ENCODE assay signal across 8 cellular contexts in the genomic region with DNA sequence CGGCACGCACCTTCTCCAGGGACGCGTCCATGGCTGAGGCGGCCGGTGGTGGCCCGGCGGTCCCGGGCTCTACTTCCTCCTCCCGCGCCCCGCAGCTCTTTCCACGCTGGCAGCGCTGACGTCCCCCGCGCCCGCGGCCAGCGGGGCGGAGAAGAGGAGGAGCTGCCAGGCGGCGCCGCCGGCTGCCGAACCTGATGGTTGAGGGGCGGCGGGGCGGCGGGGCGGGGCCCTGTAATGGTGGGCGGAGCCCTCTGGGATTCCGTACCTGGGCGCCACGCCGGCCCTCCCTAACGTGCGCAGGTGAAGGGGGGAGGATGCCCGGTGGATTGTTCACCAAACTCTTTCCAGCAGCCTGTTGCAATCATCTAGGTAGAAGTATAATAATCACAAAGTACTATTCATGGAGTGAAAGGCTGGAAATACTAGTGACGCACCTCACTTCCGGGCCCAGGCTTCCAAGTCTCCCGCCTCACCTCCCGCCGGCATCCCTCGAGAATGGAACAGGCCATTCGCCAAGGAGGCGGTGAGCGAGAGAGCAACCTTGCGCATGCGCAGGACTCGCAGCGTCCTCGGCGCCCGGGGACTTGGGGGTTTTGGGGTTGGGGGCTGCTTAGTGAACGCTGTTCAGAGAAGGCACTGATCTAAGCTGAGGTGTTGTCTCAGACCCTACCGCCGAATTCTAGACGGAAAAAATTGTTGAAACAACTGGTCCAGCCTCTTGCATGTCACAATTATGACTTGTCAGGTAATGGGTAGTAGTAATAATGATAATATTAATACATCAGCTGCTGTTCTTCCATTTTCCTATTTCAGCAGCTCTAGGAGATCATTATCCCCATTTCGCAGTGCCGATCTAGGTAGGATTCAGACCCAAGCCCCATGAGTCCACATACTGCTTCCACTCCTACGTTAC. TPM values are rescaled to one million over a fixed set of nuclear protein-coding genes. Genes with fewer than 3 reads are reported as not detected.
DNase-seq lines count a peak whose midpoint lies in the region; ATAC-seq and TF ChIP-seq lines count a peak whose summit lies in the region.
"Not testable (repeated sequence)": the region's sequence is repeated elsewhere in the genome, so short reads cannot be mapped to it uniquely, and the experiment has no call there.

No MANE protein-coding gene starts in this region.

- not testable (repeated sequence) for H3K36me3 ChIP-seq in BLaER1 treated with 17β-estradiol and CSF1 and Interleukin-3, amounts not matched to agents 10 nM and 100 nM

- peak overlapping the region; percentile 77 to 87 (median 82) for H3K4me3 ChIP-seq in BLaER1 treated with 17β-estradiol and CSF1 and Interleukin-3, amounts not matched to agents 10 nM and 100 nM

- ATAC-seq in GM19351 (IDR thresholded peaks at IDR 0.05; ENCODE audit: unreplicated experiment) = peak; percentile 94
- ATAC-seq in HG03460 (IDR thresholded peaks at IDR 0.05; ENCODE audit: unreplicated experiment) = peak; percentile 91
- ATAC-seq in activated CD4-positive, alpha-beta T cell treated with anti-CD3 and anti-CD28 coated beads for 36 hours = peak; percentile 96

- peak; percentile 27 for TF ChIP-seq CTCF in chondrocyte (IDR thresholded peaks at IDR 0.05)

- peak overlapping the region; percentile 80 for H3K27ac Mint-ChIP-seq in activated CD4-positive, alpha-beta T cell treated with anti-CD3 and anti-CD28 coated beads for 36 hours
- H3K27ac Mint-ChIP-seq in chondrocyte (ENCODE audit: unreplicated experiment) = peak overlapping the region; percentile 86

- H3K4me1 ChIP-seq in BLaER1 treated with 17β-estradiol and CSF1 and Interleukin-3, amounts not matched to agents 10 nM and 100 nM = peaks cover 4 to 31% (median 18%) of the 10 kb centered on the region in 10 experiments

- POLR2A ChIA-PET in activated CD4-positive, alpha-beta T cell treated with anti-CD3 and anti-CD28 coated beads for 36 hours (lab: Charles Lee) = not testable (repeated sequence)

- H3K9me3 Mint-ChIP-seq in activated CD4-positive, alpha-beta T cell treated with anti-CD3 and anti-CD28 coated beads for 36 hours (ENCODE audit: low read depth); chondrocyte (ENCODE audit: low read depth): not testable (repeated sequence)

- not testable (repeated sequence) for H3K4me1 Mint-ChIP-seq in activated CD4-positive, alpha-beta T cell treated with anti-CD3 and anti-CD28 coated beads for 36 hours
- H3K4me1 Mint-ChIP-seq in chondrocyte (ENCODE audit: low read depth) = peaks cover 20% of the 10 kb centered on the region

- H3K4me2 ChIP-seq in BLaER1 treated with 17β-estradiol and CSF1 and Interleukin-3, amounts not matched to agents 10 nM and 100 nM = peak overlapping the region; percentile 86 to 98 (median 92)

- CTCF ChIA-PET in activated CD4-positive, alpha-beta T cell treated with anti-CD3 and anti-CD28 coated beads for 36 hours (lab: Charles Lee) = not testable (repeated sequence)

- H3K27me3 ChIP-seq in BLaER1 treated with 17β-estradiol and CSF1 and Interleukin-3, amounts not matched to agents 10 nM and 100 nM = not testable (repeated sequence)

- H4K20me1 ChIP-seq in BLaER1 treated with 17β-estradiol and CSF1 and Interleukin-3, amounts not matched to agents 10 nM and 100 nM = peaks cover 13 to 41% (median 29%) of the 10 kb centered on the region in 11 experiments; a peak in 17 of 22 replicates

- not testable (repeated sequence) for H3K9me3 ChIP-seq in BLaER1 treated with 17β-estradiol and CSF1 and Interleukin-3, amounts not matched to agents 10 nM and 100 nM (replicated peaks in 1 of 11)

- intact Hi-C loops in activated CD4-positive, alpha-beta T cell treated with anti-CD3 and anti-CD28 coated beads for 36 hours (cut with DNase I, micrococcal nuclease) = loop anchor here in 1 of 2 experiments (1.0 kb wide), 1 partner anchor 48 kb away; the partner anchor contains the start of gene PDPR

- peak overlapping the region; percentile 71 to 86 (median 78) for H3K27ac ChIP-seq in BLaER1 treated with 17β-estradiol and CSF1 and Interleukin-3, amounts not matched to agents 10 nM and 100 nM

- peak overlapping the region; percentile 76 for H3K4me3 Mint-ChIP-seq in activated CD4-positive, alpha-beta T cell treated with anti-CD3 and anti-CD28 coated beads for 36 hours
- H3K4me3 Mint-ChIP-seq in chondrocyte (ENCODE audit: unreplicated experiment) = peak overlapping the region; percentile 82

- H3K36me3 Mint-ChIP-seq in activated CD4-positive, alpha-beta T cell treated with anti-CD3 and anti-CD28 coated beads for 36 hours (ENCODE audit: low read depth); chondrocyte (ENCODE audit: low read depth): not testable (repeated sequence)

- peak; percentile 87 for DNase-seq in NCI-H510A treated with DMSO at 0.1 percent for 48 hours (lab: John Stamatoyannopoulos, UW)
- DNase-seq in activated CD4-positive, alpha-beta T cell treated with anti-CD3 and anti-CD28 coated beads for 36 hours = peak; percentile 95
- DNase-seq in chondrocyte (ENCODE audit: low spot score) = peak; percentile 92
- peak; percentile 92 for DNase-seq in kidney tubule cell (ENCODE audit: low spot score)
- DNase-seq in stimulated activated CD4-positive, alpha-beta T cell treated with anti-CD3 and anti-CD28 coated beads, Interleukin-1b, Interleukin-23, amount 100 ng/mL, for 1 hour (ENCODE audit: low read depth in 2 of 2) = peak; percentile 87 to 90

- H3K27me3 Mint-ChIP-seq in activated CD4-positive, alpha-beta T cell treated with anti-CD3 and anti-CD28 coated beads for 36 hours; chondrocyte (ENCODE audit: low read depth): not testable (repeated sequence)

- H3K9ac ChIP-seq in BLaER1 treated with 17β-estradiol and CSF1 and Interleukin-3, amounts not matched to agents 10 nM and 100 nM = peak overlapping the region; percentile 78 to 92 (median 84)

RNA-seq across cellular contexts. Expression of gene PDPR, which starts 48.1 kb away (rescaled TPM):
- 10 to 100 TPM; 26.4 to 26.7 TPM for total RNA-seq in activated CD4-positive, alpha-beta T cell treated with anti-CD3 and anti-CD28 coated beads for 36 hours
- 22.8 to 29.2 TPM (median 23.7 TPM) in 3 replicates for total RNA-seq in chondrocyte

Comparison
In these comparisons a context has a peak if more than half of its experiments do, and no peak if none do; other contexts are left out.
1. Peak in every context shown above with its lines: DNase-seq, ATAC-seq, H3K4me3 ChIP-seq and H3K27ac ChIP-seq.